In genomic region chr3:89098964-89099585, GRCh38 we compare ENCODE assay signal across 8 cellular contexts. TPM values are rescaled to one million over a fixed set of nuclear protein-coding genes. Genes with fewer than 3 reads are reported as not detected.
A peak's percentile ranks its signal among the peaks of the same experiment; 100 is the strongest.
DNase-seq lines count a peak whose midpoint lies in the region; ATAC-seq, FAIRE-seq and TF ChIP-seq lines count a peak whose summit lies in the region.

No MANE protein-coding gene starts in this region.

- H4K8ac ChIP-seq in H9 (replicated peaks; ENCODE audit: insufficient read length, low read depth, low read length): no peak overlapping the region

- H3K4me1 ChIP-seq in A673 (ENCODE audit: insufficient read depth, low read length, poor library complexity, severe bottlenecking) (peaks cover 7% of the 10 kb centered on the region), H9 (ENCODE audit: insufficient read depth, low read length) (no peaks in the 10 kb centered on the region), Karpas-422 (ENCODE audit: low read length) (no peaks in the 10 kb centered on the region)

- H3K36me3 ChIP-seq in A673 (ENCODE audit: insufficient read depth, low read length, poor library complexity, severe bottlenecking) (no peaks in the 10 kb centered on the region), Karpas-422 (ENCODE audit: insufficient read depth, low read length) (no peaks in the 10 kb centered on the region)

- no peak overlapping the region for H2AK5ac ChIP-seq in H9 (ENCODE audit: insufficient read length, low read length)

- 0 out of 4 replicates have a peak, but pooled peaks cover 0 to 3% of the 10 kb centered on the region in 2 experiments for H3K4me1 Mint-ChIP-seq in H9
- H3K4me1 Mint-ChIP-seq in memory B cell: no peaks in the 10 kb centered on the region

- no peak overlapping the region for H3K18ac ChIP-seq in H9 (ENCODE audit: insufficient read length, low read depth, low read length)

- H3K9me3 ChIP-seq in A673 (ENCODE audit: low read depth, low read length, poor library complexity, severe bottlenecking): no peaks in the 10 kb centered on the region
- H3K9me3 ChIP-seq in H9 (ENCODE audit: control insufficient read depth, low read depth, low read length): no peaks in the 10 kb centered on the region
- no peaks in the 10 kb centered on the region for H3K9me3 ChIP-seq in Karpas-422 (ENCODE audit: low read length)

- no peak for FAIRE-seq in urothelium cell line (lab: Jason Lieb, UNC)

- no peak overlapping the region for H3K4ac ChIP-seq in H9 (ENCODE audit: low read depth, low read length)

- no peak overlapping the region for H3K4me3 ChIP-seq in A673 (ENCODE audit: low read depth, low read length, poor library complexity, severe bottlenecking)
- H3K4me3 ChIP-seq in Karpas-422 (ENCODE audit: low read length): no peak overlapping the region
- H3K4me3 ChIP-seq in coronary artery: no peak overlapping the region

- H2AFZ ChIP-seq in H9 (ENCODE audit: low read length) (no peak overlapping the region), Karpas-422 (ENCODE audit: low read length) (no peak overlapping the region)

- TF ChIP-seq CTCF in A673 (conservative IDR thresholded peaks at IDR 0.05; ENCODE audit: low read depth, low read length): peak; percentile 98
- peak; percentile 93 for TF ChIP-seq CTCF in GM10266 (IDR thresholded peaks at IDR 0.05; ENCODE audit: control insufficient read depth, insufficient read depth, low read depth, missing control alignments)
- peak; percentile 97 for TF ChIP-seq CTCF in H9 (conservative IDR thresholded peaks at IDR 0.05)
- TF ChIP-seq CTCF in coronary artery (IDR thresholded peaks at IDR 0.05): peak; percentile 82

- no peak overlapping the region for H2BK15ac ChIP-seq in H9 (ENCODE audit: low read depth, low read length)

- H4K91ac ChIP-seq in H9 (ENCODE audit: insufficient read length, low read depth, low read length): no peak overlapping the region

- H3K27ac Mint-ChIP-seq in H9: no peak overlapping the region
- H3K27ac Mint-ChIP-seq in memory B cell: no peak overlapping the region

- no peaks in the 10 kb centered on the region for H3K23me2 ChIP-seq in H9 (ENCODE audit: insufficient read length, low read depth, low read length, poor library complexity, severe bottlenecking)

- H2BK12ac ChIP-seq in H9 (ENCODE audit: insufficient read length, low read depth, low read length): no peak overlapping the region

- peak; percentile 74 for ATAC-seq in memory B cell (ENCODE audit: low read depth)

- no peaks in the 10 kb centered on the region for H3K27me3 Mint-ChIP-seq in H9 (ENCODE audit: low read depth)
- H3K27me3 Mint-ChIP-seq in memory B cell: no peaks in the 10 kb centered on the region

- H3K27me3 ChIP-seq in A673 (replicated peaks; ENCODE audit: insufficient read depth, low read depth, low read length, poor library complexity) (no peaks in the 10 kb centered on the region), H9 (ENCODE audit: insufficient read depth, low read length) (no peaks in the 10 kb centered on the region), Karpas-422 (ENCODE audit: low read length) (no peaks in the 10 kb centered on the region)

- H3K9me2 ChIP-seq in Karpas-422 (replicated peaks; ENCODE audit: insufficient read depth, low read length): no peaks in the 10 kb centered on the region

- H3K23ac ChIP-seq in H9 (ENCODE audit: insufficient read length, low read depth, low read length): no peak overlapping the region

- H3K4me2 ChIP-seq in H9 (ENCODE audit: insufficient read depth, insufficient read length, low read length): no peak overlapping the region
- no peak overlapping the region for H3K4me2 ChIP-seq in Karpas-422 (ENCODE audit: low read depth, low read length, poor library complexity, severe bottlenecking)

- H3K79me1 ChIP-seq in H9 (ENCODE audit: insufficient read depth, low read depth, low read length, poor library complexity, severe bottlenecking): no peaks in the 10 kb centered on the region

- no peaks in the 10 kb centered on the region for H3K9me3 Mint-ChIP-seq in H9
- no peaks in the 10 kb centered on the region for H3K9me3 Mint-ChIP-seq in memory B cell

- H4K20me1 ChIP-seq in H9 (ENCODE audit: control insufficient read depth, insufficient read depth, insufficient read length) (no peaks in the 10 kb centered on the region), Karpas-422 (ENCODE audit: insufficient read depth, low read depth, low read length) (no peaks in the 10 kb centered on the region)

- intact Hi-C loops in A673 (cut with micrococcal nuclease; ENCODE audit: unreplicated experiment): loop anchor here (5.0 kb wide), 1 partner anchor 392 kb away; no protein-coding TSS in a partner anchor

- no peaks in the 10 kb centered on the region for H3K36me3 Mint-ChIP-seq in H9 (ENCODE audit: insufficient read depth in 1 of 3, low read depth in 3 of 3)
- H3K36me3 Mint-ChIP-seq in memory B cell: no peaks in the 10 kb centered on the region

- CTCF ChIA-PET in A673 (lab: Charles Lee): no interaction called here

- H2BK20ac ChIP-seq in H9 (ENCODE audit: low read depth, low read length, poor library complexity, severe bottlenecking): no peak overlapping the region

- H3K14ac ChIP-seq in H9 (ENCODE audit: insufficient read depth, low read length): no peak overlapping the region

- H3K27ac ChIP-seq in A673 (ENCODE audit: low read depth, low read length, poor library complexity, severe bottlenecking): no peak overlapping the region
- H3K27ac ChIP-seq in H9 (ENCODE audit: insufficient read length, low read depth, low read length): no peak overlapping the region
- H3K27ac ChIP-seq in Karpas-422 (ENCODE audit: low read length): no peak overlapping the region
- H3K27ac ChIP-seq in coronary artery: no peak overlapping the region

- no peak overlapping the region for H3T11ph ChIP-seq in H9 (ENCODE audit: low read length)

- DNase-seq in A673 (ENCODE audit: low spot score): peak; percentile 87
- peak; percentile 17 for DNase-seq in GM10266 (ENCODE audit: extremely low spot score)
- peak; percentile 64 for DNase-seq in H9
- DNase-seq in Karpas-422: peak; percentile 85
- peak; percentile 59 for DNase-seq in SK-N-DZ (ENCODE audit: low spot score)
- DNase-seq in coronary artery (ENCODE audit: low spot score): no peak
- peak; percentile 26 to 40 for DNase-seq in memory B cell (ENCODE audit: low spot score in 2 of 2)
- DNase-seq in urothelium cell line (ENCODE audit: low spot score): peak; percentile 61

- no CpG with 5 or more reads among the region's 8 CpGs for WGBS in H9 (ENCODE audit: extremely low coverage, insufficient read length, low lambda C conversion rate)

- no peak overlapping the region for H2BK5ac ChIP-seq in H9 (ENCODE audit: insufficient read length, low read length)

- H3K9ac ChIP-seq in H9 (ENCODE audit: extremely low read depth, insufficient read length, low read length) (no peak overlapping the region), Karpas-422 (ENCODE audit: low read length) (no peak overlapping the region)

- no TSS peak for BruUV-seq in A673 (replicated peaks; lab: Mats Ljungman, UMichigan)

- H4K5ac ChIP-seq in H9 (ENCODE audit: insufficient read length, low read depth, low read length): no peak overlapping the region

- no peaks in the 10 kb centered on the region for H3K79me2 ChIP-seq in H9 (ENCODE audit: insufficient read depth, low read length)
- H3K79me2 ChIP-seq in Karpas-422 (ENCODE audit: low read length): no peaks in the 10 kb centered on the region

- H2BK120ac ChIP-seq in H9 (ENCODE audit: low read depth, low read length, poor library complexity, severe bottlenecking): no peak overlapping the region

- H3K4me3 Mint-ChIP-seq in H9: no peak overlapping the region
- H3K4me3 Mint-ChIP-seq in memory B cell: no peak overlapping the region

- no peak overlapping the region for H3K56ac ChIP-seq in H9 (ENCODE audit: insufficient read length, low read depth, low read length)

- POLR2A ChIA-PET in A673 (lab: Charles Lee; ENCODE audit: low non-redundant PET): no interaction called here

RNA-seq across cellular contexts. Expression of gene EPHA3, which starts 8.3 kb away (rescaled TPM):
- total RNA-seq in A673 (2021) (21.5 and 25.7 TPM in 2 replicates), H9 (2021) (0.59 and 0.66 TPM in 2 replicates)
- total RNA-seq in Karpas-422 (2014; rRNA removed; shearing (Covaris generic); ENCODE audit: low replicate concordance): not detected in 2 replicates
- polyA plus RNA-seq in SK-N-DZ (2014; cell fraction: cytosol; rRNA removed): not detected in 2 replicates
- not detected in 2 replicates for polyA plus RNA-seq in SK-N-DZ (2014; cell fraction: nucleus; rRNA removed)

Comparison
In these comparisons a context has a peak if more than half of its experiments do, and no peak if none do; other contexts are left out.
1. RNA of gene EPHA3, which starts 8.3 kb away (total RNA-seq): 21.5 to 25.7 TPM in A673; 0.59 to 0.66 TPM in H9 and not detected in Karpas-422; every median in the first group is over 10 times any median in the second.
2. Peak in every context shown above with its lines, with median percentiles within 50 percentile points of each other: CTCF ChIP-seq.